ENCODE assay signal across 8 cellular contexts in the genomic region with DNA sequence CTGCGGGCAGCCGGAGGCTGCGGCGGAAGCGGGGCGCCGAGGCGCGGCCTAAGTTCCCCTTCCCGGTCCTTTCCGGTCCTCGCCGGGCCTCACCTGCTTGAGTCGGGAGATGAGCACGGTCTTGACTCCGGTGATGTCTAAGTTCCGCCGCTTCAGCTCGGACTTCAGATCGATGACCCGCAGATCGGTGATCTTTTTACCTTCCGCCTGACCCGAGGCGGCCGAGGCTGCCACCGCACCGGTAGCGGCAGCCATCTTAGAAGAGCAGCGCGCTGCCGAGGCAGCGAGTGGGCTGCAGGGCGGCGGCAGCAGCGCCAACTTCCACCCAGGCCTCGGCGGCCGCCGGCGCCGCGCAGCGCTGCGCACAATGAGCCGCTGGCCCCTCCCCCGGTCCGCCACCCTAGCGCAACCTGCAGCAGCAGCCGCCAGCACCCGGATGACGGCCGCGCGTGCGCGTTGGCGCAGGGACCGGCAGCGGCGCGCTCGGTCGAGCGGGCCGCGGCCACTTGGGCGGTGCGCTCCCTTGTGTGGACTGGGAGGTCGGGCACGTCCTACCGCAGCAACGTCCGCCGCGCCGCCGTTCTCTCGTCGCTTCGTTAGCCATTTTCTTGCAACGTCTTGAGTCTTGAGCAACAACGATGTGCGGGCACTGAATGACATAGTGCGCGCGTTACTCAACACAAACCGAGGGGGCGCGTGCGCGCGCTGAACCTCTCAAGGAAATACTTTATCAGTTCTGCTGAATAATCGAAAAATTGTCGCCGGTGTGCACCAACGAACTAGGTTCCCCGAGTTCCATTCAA. TPM values are rescaled to one million over a fixed set of nuclear protein-coding genes. Genes with fewer than 3 reads are reported as not detected.
A peak's percentile ranks its signal among the peaks of the same experiment; 100 is the strongest.
DNase-seq lines count a peak whose midpoint lies in the region; ATAC-seq and FAIRE-seq lines count a peak whose summit lies in the region.

A gene (minus strand): TSS at position 369 of the 803 bp plus-strand sequence. CDS start 114 bp downstream, at position 255.

- ATAC-seq in GM18499 (IDR thresholded peaks at IDR 0.05; ENCODE audit: insufficient read depth, unreplicated experiment) (peak; percentile 42), HG02938 (IDR thresholded peaks at IDR 0.05; ENCODE audit: unreplicated experiment) (peak; percentile 87), T-helper 17 cell (peak; percentile 93), left ventricle myocardium superior (peak; percentile 98)

- peak; percentile 49 to 86 for DNase-seq in NCI-H187 (lab: John Stamatoyannopoulos, UW)
- DNase-seq in T-helper 17 cell, result peak; percentile 85 to 96 (median 92)
- DNase-seq in amygdala (lab: John Stamatoyannopoulos, UW), result peak; percentile 49 to 94 (median 85)
- DNase-seq in left ventricle myocardium superior, result peak; percentile 98
- DNase-seq in pulmonary artery endothelial cell (ENCODE audit: low read depth, low spot score), result peak; percentile 78
- DNase-seq in urothelium cell line (ENCODE audit: low spot score), result peak; percentile 99

- H3K9me3 ChIP-seq in T-helper 17 cell (ENCODE audit: control insufficient read depth, low read length, poor library complexity, severe bottlenecking), result no peaks in the 10 kb centered on the region

- intact Hi-C loops in left ventricle myocardium superior (cut with micrococcal nuclease), result no loop called here

- peak within 1 kb of the TSS; percentile 97 for H3K4me3 Mint-ChIP-seq in T-helper 17 cell

- no peaks in the 10 kb centered on the region for H3K27me3 Mint-ChIP-seq in T-helper 17 cell

- peak; percentile 96 for FAIRE-seq in urothelium cell line (lab: Jason Lieb, UNC)

- H3K27ac Mint-ChIP-seq in T-helper 17 cell, result peak within 1 kb of the TSS; percentile 94

- peaks cover 20% of the 10 kb centered on the region for H3K4me1 Mint-ChIP-seq in T-helper 17 cell

- H3K36me3 Mint-ChIP-seq in T-helper 17 cell (ENCODE audit: low read depth), result peaks cover 2% of the 10 kb centered on the region

RNA-seq across cellular contexts. Expression of the gene that starts here (rescaled TPM):
- total RNA-seq in T-helper 17 cell (100 to 1,000 TPM; 174 to 209 TPM), left ventricle myocardium superior (43.8 TPM), pulmonary artery endothelial cell (48.1 and 68.3 TPM in 2 replicates)

Comparison
In these comparisons a context has a peak if more than half of its experiments do, and no peak if none do; other contexts are left out.
1. Peak in every context shown above with its lines: DNase-seq and ATAC-seq.
2. ATAC-seq: peak in every context shown above with its lines; median percentile 98 in left ventricle myocardium superior; 93 in T-helper 17 cell; 87 in HG02938; 42 in GM18499.